ENCODE assay signal across 9 cellular contexts in genomic region chr3:11803977-11804903, GRCh38. TPM values are rescaled to one million over a fixed set of nuclear protein-coding genes. Genes with fewer than 3 reads are reported as not detected.
DNase-seq lines count a peak whose midpoint lies in the region; TF ChIP-seq lines count a peak whose summit lies in the region.
"Had no signal": no experiment of that assay in that cellular context is flagged by ENCODE, and none has a peak within 500 bp of the region (broad histone marks: within the 10 kb centered on the region; RNA-seq: fewer than 3 reads in every experiment).

No MANE protein-coding gene starts in this region.

- TF ChIP-seq CTCF in nephron (IDR thresholded peaks at IDR 0.05; ENCODE audit: unreplicated experiment in 3 of 3): peak; percentile 37 to 58 (median 48)

- peak; percentile 31 for DNase-seq in NCI-H2107 treated with DMSO at 0.1 percent for 48 hours (lab: John Stamatoyannopoulos, UW; ENCODE audit: unreplicated experiment)
- no peak for DNase-seq in NCI-H2107 (lab: John Stamatoyannopoulos, UW)
- peak; percentile 65 for DNase-seq in HEK293T (ENCODE audit: extremely low spot score)
- DNase-seq in NCI-H345 treated with DMSO at 0.1 percent for 48 hours (lab: John Stamatoyannopoulos, UW; ENCODE audit: unreplicated experiment): peak; percentile 7
- DNase-seq in activated CD4-positive, alpha-beta memory T cell treated with anti-CD3 and anti-CD28 coated beads for 36 hours: peak; percentile 42
- DNase-seq in fibroblast of gingiva (ENCODE audit: low read depth): peak; percentile 56
- no peak for DNase-seq in activated CD4-positive, CD25-positive, alpha-beta regulatory T cell (lab: John Stamatoyannopoulos, UW)

- peaks cover 2% of the 10 kb centered on the region for H3K4me1 Mint-ChIP-seq in activated CD4-positive, alpha-beta memory T cell treated with anti-CD3 and anti-CD28 coated beads for 36 hours (ENCODE audit: low read depth)
- peaks cover 8% of the 10 kb centered on the region for H3K4me1 Mint-ChIP-seq in nephron

- POLR2A ChIA-PET in HEK293T (lab: Yijun Ruan, JAX): interaction anchor here (0.7 kb wide), 1 partner anchor 30 kb away, joined by 3 read pairs; no protein-coding TSS in a partner anchor
- POLR2A ChIA-PET in activated CD4-positive, alpha-beta memory T cell treated with anti-CD3 and anti-CD28 coated beads for 36 hours (lab: Charles Lee): no interaction called here

- H3K36me3 Mint-ChIP-seq in activated CD4-positive, alpha-beta memory T cell treated with anti-CD3 and anti-CD28 coated beads for 36 hours: peaks cover 67% of the 10 kb centered on the region
- peaks cover 92% of the 10 kb centered on the region for H3K36me3 Mint-ChIP-seq in nephron (ENCODE audit: low read depth)

- no peaks in the 10 kb centered on the region for H3K9me3 Mint-ChIP-seq in activated CD4-positive, alpha-beta memory T cell treated with anti-CD3 and anti-CD28 coated beads for 36 hours
- peaks cover 33% of the 10 kb centered on the region for H3K9me3 Mint-ChIP-seq in nephron

- intact Hi-C loops in activated CD4-positive, alpha-beta memory T cell treated with anti-CD3 and anti-CD28 coated beads for 36 hours (cut with micrococcal nuclease): loop anchor here (1.0 to 5.0 kb wide), 3 partner anchors 87 to 425 kb away; no protein-coding TSS in a partner anchor

- H3K27ac Mint-ChIP-seq in activated CD4-positive, alpha-beta memory T cell treated with anti-CD3 and anti-CD28 coated beads for 36 hours: no peak overlapping the region
- no peak overlapping the region for H3K27ac Mint-ChIP-seq in nephron
- H3K27ac Mint-ChIP-seq: dendritic cell treated with granulocyte-macrophage colony-stimulating factor and Interleukin-4, amounts not matched to agents 40 ng/mL and 50 ng/mL, for 4 days had no signal

- CTCF ChIA-PET in HEK293T (lab: Yijun Ruan, JAX): no interaction called here
- CTCF ChIA-PET in activated CD4-positive, alpha-beta memory T cell treated with anti-CD3 and anti-CD28 coated beads for 36 hours (lab: Charles Lee): interaction anchor here (0.6 to 2.9 kb wide), 32 partner anchors 9 to 1395 kb away, joined by 3 to 12 read pairs (median 3); no protein-coding TSS in a partner anchor

- no peaks in the 10 kb centered on the region for H3K27me3 Mint-ChIP-seq in activated CD4-positive, alpha-beta memory T cell treated with anti-CD3 and anti-CD28 coated beads for 36 hours
- H3K27me3 Mint-ChIP-seq in nephron (ENCODE audit: low read depth): no peaks in the 10 kb centered on the region
- H3K27me3 Mint-ChIP-seq: dendritic cell treated with granulocyte-macrophage colony-stimulating factor and Interleukin-4, amounts not matched to agents 40 ng/mL and 50 ng/mL, for 4 days had no signal

- H3K4me3 Mint-ChIP-seq in activated CD4-positive, alpha-beta memory T cell treated with anti-CD3 and anti-CD28 coated beads for 36 hours: no peak overlapping the region
- no peak overlapping the region for H3K4me3 Mint-ChIP-seq in nephron
- H3K4me3 Mint-ChIP-seq: dendritic cell treated with granulocyte-macrophage colony-stimulating factor and Interleukin-4, amounts not matched to agents 40 ng/mL and 50 ng/mL, for 4 days had no signal

TF ChIP-seq in HEK293T, 16 proteins besides CTCF, POLR2A, EP300 and RAD21:
- TF ChIP-seq ZNF384 (IDR thresholded peaks at IDR 0.05) (no peak), BHLHE40 (IDR thresholded peaks at IDR 0.05; ENCODE audit: borderline replicate concordance) (no peak), FOXM1 (IDR thresholded peaks at IDR 0.05; ENCODE audit: borderline replicate concordance) (no peak), NFRKB (IDR thresholded peaks at IDR 0.05) (no peak), TARDBP (IDR thresholded peaks at IDR 0.05) (no peak), FOXA1 (IDR thresholded peaks at IDR 0.05) (no peak), FOXK2 (IDR thresholded peaks at IDR 0.05) (no peak), HDGF (IDR thresholded peaks at IDR 0.05; ENCODE audit: borderline replicate concordance) (no peak), SUZ12 (IDR thresholded peaks at IDR 0.05) (no peak), L3MBTL2 (conservative IDR thresholded peaks at IDR 0.05) (no peak)

RNA-seq across cellular contexts. Expression of gene TAMM41, which starts 42.4 kb away (rescaled TPM):
- total RNA-seq in activated CD4-positive, alpha-beta memory T cell treated with anti-CD3 and anti-CD28 coated beads for 36 hours: 10 to 100 TPM; 25.5 to 25.6 TPM

Comparison
In these comparisons a context has a peak if more than half of its experiments do, and no peak if none do; other contexts are left out.
1. DNase-seq: peak in NCI-H2107 treated with DMSO at 0.1 percent for 48 hours (single experiment), HEK293T (single experiment), NCI-H345 treated with DMSO at 0.1 percent for 48 hours (single experiment), activated CD4-positive, alpha-beta memory T cell treated with anti-CD3 and anti-CD28 coated beads for 36 hours (single experiment) and fibroblast of gingiva (single experiment); none in NCI-H2107 (single experiment) and activated CD4-positive, CD25-positive, alpha-beta regulatory T cell (0 of 4).